9 cellular contexts compared by ENCODE assay signal in genomic region chr2:10876394-10876793, GRCh38.
"Had no signal": no experiment of that assay in that cellular context is flagged by ENCODE, and none has a peak within 500 bp of the region (broad histone marks: within the 10 kb centered on the region; RNA-seq: fewer than 3 reads in every experiment).

No MANE protein-coding gene starts in this region.

- H3K27ac ChIP-seq: foreskin keratinocyte, left lung, upper lobe of left lung had no signal

- H3K36me3 ChIP-seq: left lung, upper lobe of left lung had no signal

- H3K4me1 ChIP-seq: foreskin keratinocyte, left lung had no signal

- ATAC-seq: activated CD8-positive, alpha-beta T cell treated with anti-CD3 and anti-CD28 coated beads, Interleukin-2, amount 10 ng/mL, durations not matched to agents 7 days and 5 days; foreskin keratinocyte; left lung had no signal

- H3K4me3 ChIP-seq: left lung, upper lobe of left lung had no signal

- DNase-seq: activated CD4-positive, alpha-beta T cell treated with anti-CD3 and anti-CD28 coated beads for 4 hours; activated CD8-positive, alpha-beta T cell treated with anti-CD3 and anti-CD28 coated beads, Interleukin-2, amount 10 ng/mL, durations not matched to agents 7 days and 5 days; activated naive CD4-positive, alpha-beta T cell treated with anti-CD3 and anti-CD28 coated beads for 36 hours; foreskin keratinocyte; left lung; stimulated activated CD4-positive, alpha-beta T cell treated with anti-CD3 and anti-CD28 coated beads, Interleukin-12 subunit alpha, Interleukin-12 subunit beta, amount 100 ng/mL, for 4 hours; stimulated activated CD4-positive, alpha-beta T cell treated with anti-CD3 and anti-CD28 coated beads, Interleukin-2, amount 100 ng/mL, for 48 hours; stimulated activated naive CD4-positive, alpha-beta T cell treated with Interleukin-2 at 50 U/mL for 16 hours; upper lobe of left lung had no signal

- H3K27me3 ChIP-seq: upper lobe of left lung had no signal
